In the genomic region with DNA sequence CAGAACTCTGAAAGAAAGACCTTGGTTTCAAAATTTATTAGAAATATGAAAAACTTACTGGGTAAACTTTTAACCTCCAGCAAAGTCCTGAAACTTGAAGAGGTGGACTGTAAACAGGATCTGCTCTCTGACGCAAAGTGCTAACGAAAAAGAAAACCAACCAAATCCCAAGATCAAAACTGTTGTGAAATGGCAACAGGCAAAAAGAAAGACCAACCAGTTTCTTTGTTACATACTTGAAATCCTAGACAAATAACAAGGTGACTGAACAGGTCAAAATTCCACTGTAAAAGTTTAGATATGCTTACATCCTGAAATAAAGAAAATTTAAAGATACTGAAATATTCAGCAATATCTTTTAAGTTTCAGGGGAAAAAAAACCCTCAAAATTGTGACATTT, we compare ENCODE assay signal across 31 cellular contexts.
"Had no signal": no experiment of that assay in that cellular context is flagged by ENCODE, and none has a peak within 500 bp of the region (broad histone marks: within the 10 kb centered on the region; RNA-seq: fewer than 3 reads in every experiment).

No MANE protein-coding gene starts in this region.

- H3K27ac Mint-ChIP-seq: activated B cell treated with CpG ODN at 0.5 μM for 24 hours; activated CD8-positive, alpha-beta T cell treated with anti-CD3 and anti-CD28 coated beads for 36 hours; activated naive CD8-positive, alpha-beta T cell; activated T-helper 2 cell treated with anti-CD3 and anti-CD28 coated beads, Interferon-gamma antibody, Interleukin-2, Interleukin-4, amounts not matched to agents 10 μg/mL and 5 μg/mL and 100 μg/mL, durations not matched to agents 14 hours and 24 hours and 36 hours; T-helper 1 cell treated with Interleukin-12 subunit alpha and Interleukin-12 subunit beta and Interleukin-4 antibody, amounts not matched to agents 30 μg/mL and 1 μg/mL, for 36 hours; T-helper 2 cell treated with Interferon-gamma antibody and Interleukin-4, amounts not matched to agents 5 μg/mL and 100 μg/mL, for 36 hours had no signal

- H3K4me3 Mint-ChIP-seq: activated B cell treated with CpG ODN at 0.5 μM for 24 hours; activated CD8-positive, alpha-beta T cell treated with anti-CD3 and anti-CD28 coated beads for 36 hours; activated naive CD4-positive, alpha-beta T cell treated with anti-CD3 and anti-CD28 coated beads, Interleukin-2, amount 10 ng/mL, durations not matched to agents 7 days and 5 days; activated naive CD8-positive, alpha-beta T cell; activated T-cell treated with anti-CD3 and anti-CD28 coated beads, Interleukin-2, amount 50 U/mL, for 4 hours; effector memory CD8-positive, alpha-beta T cell; T-helper 1 cell treated with Interleukin-12 subunit alpha and Interleukin-12 subunit beta and Interleukin-4 antibody, amounts not matched to agents 30 μg/mL and 1 μg/mL, for 36 hours; T-helper 2 cell treated with Interferon-gamma antibody and Interleukin-4, amounts not matched to agents 5 μg/mL and 100 μg/mL, for 36 hours had no signal

- H3K4me1 Mint-ChIP-seq: activated B cell treated with CpG ODN at 0.5 μM for 24 hours; activated naive CD4-positive, alpha-beta T cell treated with anti-CD3 and anti-CD28 coated beads, Interleukin-2, amount 10 ng/mL, durations not matched to agents 7 days and 5 days had no signal

- H3K79me2 ChIP-seq: hepatocyte had no signal

- H3K4me2 ChIP-seq: hepatocyte had no signal

- H3K27ac ChIP-seq: esophagus muscularis mucosa, gastroesophageal sphincter, heart right ventricle, hepatocyte, WERI-Rb-1 had no signal

- FAIRE-seq: astrocyte, colon had no signal

- H3K9me3 ChIP-seq: esophagus muscularis mucosa, gastroesophageal sphincter, heart right ventricle had no signal

- H3K27me3 Mint-ChIP-seq: activated B cell treated with CpG ODN at 0.5 μM for 24 hours; activated CD8-positive, alpha-beta T cell treated with anti-CD3 and anti-CD28 coated beads for 36 hours; activated naive CD4-positive, alpha-beta T cell treated with anti-CD3 and anti-CD28 coated beads, Interleukin-2, amount 10 ng/mL, durations not matched to agents 7 days and 5 days; activated naive CD8-positive, alpha-beta T cell; effector memory CD8-positive, alpha-beta T cell had no signal

- H3K27me3 ChIP-seq: esophagus muscularis mucosa, gastroesophageal sphincter, heart right ventricle, hepatocyte had no signal

- H3K4me1 ChIP-seq: esophagus muscularis mucosa, gastroesophageal sphincter, heart right ventricle had no signal

- ATAC-seq: activated CD4-positive, CD25-positive, alpha-beta regulatory T cell treated with anti-CD3 and anti-CD28 coated beads, Interleukin-2, amount 50 U/mL, for 24 hours; activated CD8-positive, alpha-beta T cell treated with anti-CD3 and anti-CD28 coated beads for 36 hours; activated T-cell treated with anti-CD3 and anti-CD28 coated beads, Interleukin-2, amount 50 U/mL, for 4 hours; effector memory CD8-positive, alpha-beta T cell; gastroesophageal sphincter; heart right ventricle had no signal

- H2AFZ ChIP-seq: hepatocyte had no signal

- DNase-seq: activated B cell treated with CpG ODN at 0.5 μM for 24 hours; activated CD4-positive, alpha-beta T cell treated with anti-CD3 and anti-CD28 coated beads for 48 hours; activated CD4-positive, alpha-beta T cell treated with anti-CD3 and anti-CD28 coated beads, Interleukin-2, amount 50 U/mL, for 1 hour; activated CD4-positive, alpha-beta T cell treated with anti-CD3 and anti-CD28 coated beads, Interleukin-2, amount 50 U/mL, for 48 hours; activated CD8-positive, alpha-beta memory T cell treated with anti-CD3 and anti-CD28 coated beads for 24 hours; activated CD8-positive, alpha-beta T cell treated with anti-CD3 and anti-CD28 coated beads for 36 hours; activated effector memory CD4-positive, alpha-beta T cell treated with anti-CD3 and anti-CD28 coated beads, Interleukin-2, amount 50 U/mL, for 16 hours; activated naive CD4-positive, alpha-beta T cell treated with anti-CD3 and anti-CD28 coated beads, Interleukin-2, amount 10 ng/mL, durations not matched to agents 7 days and 5 days; activated T-cell treated with anti-CD3 and anti-CD28 coated beads, Interleukin-2, amount 50 U/mL, for 4 hours; amniotic stem cell; anterior cingulate cortex; caudate nucleus; cortex of kidney; dermis blood vessel endothelial cell; effector CD4-positive, alpha-beta T cell; effector memory CD8-positive, alpha-beta T cell; erythroblast; foreskin melanocyte; heart right ventricle; T1000; WERI-Rb-1 had no signal

- H3K4me3 ChIP-seq: esophagus muscularis mucosa, gastroesophageal sphincter, heart right ventricle, hepatocyte had no signal
